22 cellular contexts compared by ENCODE assay signal in the genomic region with DNA sequence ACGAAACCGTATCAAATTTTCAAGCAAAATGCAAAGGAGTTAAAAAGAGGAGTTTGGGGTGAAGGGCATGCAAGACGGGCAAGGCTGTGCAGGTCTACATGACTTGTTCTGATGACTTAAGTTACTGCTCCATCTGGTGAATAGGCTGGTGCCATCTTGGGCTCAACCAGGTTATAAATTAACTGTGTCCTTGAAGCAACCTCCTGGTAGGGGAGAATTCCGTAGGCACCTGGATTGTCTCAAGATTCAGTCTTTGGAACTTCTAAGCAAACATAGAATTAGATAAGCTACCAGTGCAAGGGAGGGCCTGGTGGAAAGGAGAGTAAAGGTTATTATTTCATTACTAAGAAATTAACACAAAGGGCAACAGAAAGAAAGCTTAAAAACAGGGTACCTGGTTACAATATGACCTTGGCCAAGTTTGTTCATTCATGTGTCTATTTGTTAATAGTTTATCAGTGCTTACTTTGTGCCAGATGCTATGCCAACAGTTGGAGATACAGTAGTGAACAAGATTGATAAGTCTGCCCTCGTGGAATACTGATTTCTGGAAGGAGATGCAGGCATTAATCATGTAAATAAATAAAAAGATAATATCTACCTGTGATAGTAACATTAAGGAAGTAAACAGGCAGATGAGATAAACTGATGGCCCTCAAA.
"Had no signal": no experiment of that assay in that cellular context is flagged by ENCODE, and none has a peak within 500 bp of the region (broad histone marks: within the 10 kb centered on the region; RNA-seq: fewer than 3 reads in every experiment).

No MANE protein-coding gene starts in this region.

- ATAC-seq: esophagus mucosa; heart left ventricle; left cardiac atrium; left ventricle myocardium superior; naive thymus-derived CD4-positive, alpha-beta T cell; right cardiac atrium; stimulated activated memory B cell treated with anti-CD40 and anti-IgM and Interleukin-4, amounts not matched to agents 10 μg/mL and 1 μg/mL and 100 μg/mL, for 72 hours had no signal

- H3K4me3 ChIP-seq: colonic mucosa, heart left ventricle, spleen, tibial artery, upper lobe of left lung, vagina had no signal

- H3K9me3 ChIP-seq: colonic mucosa, heart left ventricle, neutrophil, spleen, tibial artery, upper lobe of left lung, vagina had no signal

- H3K4me1 Mint-ChIP-seq: naive thymus-derived CD4-positive, alpha-beta T cell; stimulated activated memory B cell treated with anti-CD40 and anti-IgM and Interleukin-4, amounts not matched to agents 10 μg/mL and 1 μg/mL and 100 μg/mL, for 72 hours had no signal

- H3K4me3 Mint-ChIP-seq: naive thymus-derived CD4-positive, alpha-beta T cell; stimulated activated memory B cell treated with anti-CD40 and anti-IgM and Interleukin-4, amounts not matched to agents 10 μg/mL and 1 μg/mL and 100 μg/mL, for 72 hours; stimulated activated naive CD8-positive, alpha-beta T cell treated with anti-CD3 and anti-CD28 coated beads, Interleukin-15, Interleukin-2, amounts not matched to agents 100 ng/mL and 50 ng/mL, for 24 hours had no signal

- DNase-seq: colonic mucosa; dermis blood vessel endothelial cell; heart left ventricle; islet precursor cell; left cardiac atrium; left ventricle myocardium superior; mesendoderm; naive thymus-derived CD4-positive, alpha-beta T cell; right cardiac atrium; spleen; stimulated activated CD4-positive, alpha-beta T cell treated with anti-CD3 and anti-CD28 coated beads, Interleukin-15, amount 100 ng/mL, for 24 hours; stimulated activated CD4-positive, alpha-beta T cell treated with anti-CD3 and anti-CD28 coated beads, Interleukin-1b, Interleukin-23, amount 100 ng/mL, for 48 hours; stimulated activated CD4-positive, alpha-beta T cell treated with anti-CD3 and anti-CD28 coated beads, Interleukin-4, amount 100 ng/mL, for 24 hours; tibial artery; upper lobe of left lung had no signal

- H3K27me3 Mint-ChIP-seq: stimulated activated memory B cell treated with anti-CD40 and anti-IgM and Interleukin-4, amounts not matched to agents 10 μg/mL and 1 μg/mL and 100 μg/mL, for 72 hours had no signal

- FAIRE-seq: endometrium, frontal cortex had no signal

- H3K36me3 Mint-ChIP-seq: naive thymus-derived CD4-positive, alpha-beta T cell; stimulated activated memory B cell treated with anti-CD40 and anti-IgM and Interleukin-4, amounts not matched to agents 10 μg/mL and 1 μg/mL and 100 μg/mL, for 72 hours had no signal

- H3K9me3 Mint-ChIP-seq: naive thymus-derived CD4-positive, alpha-beta T cell; stimulated activated memory B cell treated with anti-CD40 and anti-IgM and Interleukin-4, amounts not matched to agents 10 μg/mL and 1 μg/mL and 100 μg/mL, for 72 hours; stimulated activated naive CD8-positive, alpha-beta T cell treated with anti-CD3 and anti-CD28 coated beads, Interleukin-15, Interleukin-2, amounts not matched to agents 100 ng/mL and 50 ng/mL, for 24 hours had no signal

- H3K27ac Mint-ChIP-seq: naive thymus-derived CD4-positive, alpha-beta T cell; stimulated activated memory B cell treated with anti-CD40 and anti-IgM and Interleukin-4, amounts not matched to agents 10 μg/mL and 1 μg/mL and 100 μg/mL, for 72 hours; stimulated activated naive CD8-positive, alpha-beta T cell treated with anti-CD3 and anti-CD28 coated beads, Interleukin-15, Interleukin-2, amounts not matched to agents 100 ng/mL and 50 ng/mL, for 24 hours had no signal

- H3K36me3 ChIP-seq: colonic mucosa, heart left ventricle, neutrophil, spleen, tibial artery, upper lobe of left lung, vagina had no signal

- H3K27ac ChIP-seq: colonic mucosa, heart left ventricle, neutrophil, spleen, tibial artery, upper lobe of left lung, vagina had no signal

- H3K4me1 ChIP-seq: colonic mucosa, heart left ventricle, spleen, tibial artery, upper lobe of left lung, vagina had no signal

- H3K27me3 ChIP-seq: colonic mucosa, neutrophil, spleen, tibial artery, upper lobe of left lung, vagina had no signal
